Comparison of ENCODE assay signal across 11 cellular contexts in the genomic region with DNA sequence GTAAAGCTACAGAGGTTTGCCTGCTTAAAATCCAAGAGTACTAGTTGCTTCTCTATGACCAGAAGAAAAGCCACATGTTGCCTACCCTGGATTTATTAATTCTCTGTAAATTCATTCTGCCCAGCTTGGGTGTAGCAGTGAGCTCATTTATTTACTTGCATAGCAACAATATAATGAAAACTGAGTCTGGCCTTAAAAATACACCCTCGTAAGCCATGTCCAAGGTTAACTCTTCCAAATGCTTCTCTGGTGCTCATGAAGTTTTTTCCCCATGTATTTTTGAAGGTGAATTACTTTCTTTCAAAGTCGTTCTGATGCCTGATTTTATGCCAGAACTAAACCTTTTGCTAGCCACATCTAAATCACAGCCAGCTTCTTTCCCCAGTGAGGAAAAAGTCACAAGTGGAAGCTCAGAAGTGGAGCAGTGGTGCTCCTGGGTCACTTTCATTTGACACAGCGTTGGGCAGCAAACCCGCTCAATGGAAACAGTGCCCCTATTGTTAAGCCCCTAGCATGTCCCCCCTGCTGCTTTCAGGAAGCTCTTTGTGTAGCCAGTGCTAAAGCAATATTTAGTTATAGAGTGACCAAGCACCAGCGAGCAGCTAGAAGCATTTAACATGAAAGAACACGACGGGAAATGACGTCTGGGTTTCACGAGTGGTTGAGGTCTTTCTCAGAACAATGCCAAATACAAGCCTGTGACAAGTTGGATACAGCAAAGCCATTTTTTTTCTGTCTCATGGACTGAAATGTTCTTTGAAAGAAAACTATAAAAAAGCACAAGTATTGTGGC. TPM values are rescaled to one million over a fixed set of nuclear protein-coding genes. Genes with fewer than 3 reads are reported as not detected.
A peak's percentile ranks its signal among the peaks of the same experiment; 100 is the strongest.
DNase-seq lines count a peak whose midpoint lies in the region; ATAC-seq, FAIRE-seq and TF ChIP-seq lines count a peak whose summit lies in the region.
"Had no signal": no experiment of that assay in that cellular context is flagged by ENCODE, and none has a peak within 500 bp of the region (broad histone marks: within the 10 kb centered on the region; RNA-seq: fewer than 3 reads in every experiment).

No MANE protein-coding gene starts in this region.

- no peaks in the 10 kb centered on the region for H3K9me3 Mint-ChIP-seq in central memory CD8-positive, alpha-beta T cell

- peaks cover 67% of the 10 kb centered on the region for H3K4me1 Mint-ChIP-seq in central memory CD8-positive, alpha-beta T cell

- no peak for DNase-seq in right cardiac atrium
- no peak for DNase-seq in cardiac septum (ENCODE audit: low spot score)
- peak in 1 of 2 donors; percentile 45 for DNase-seq in central memory CD8-positive, alpha-beta T cell (ENCODE audit: low spot score in 2 of 2)
- DNase-seq in midbrain (lab: John Stamatoyannopoulos, UW) = peak; percentile 77
- no peak for DNase-seq in stimulated activated CD4-positive, alpha-beta T cell treated with anti-CD3 and anti-CD28 coated beads, Interleukin-15, amount 100 ng/mL, for 24 hours
- no peak for DNase-seq in GF-D8 (lab: John Stamatoyannopoulos, UW)
- DNase-seq in GM12891 (ENCODE audit: insufficient read length, low spot score) = no peak
- DNase-seq: GOT3, heart left ventricle, NCI-H1436 had no signal

- H3K4me3 Mint-ChIP-seq in central memory CD8-positive, alpha-beta T cell = peak overlapping the region; percentile 72

- peak overlapping the region; percentile 96 for H3K27ac Mint-ChIP-seq in central memory CD8-positive, alpha-beta T cell (ENCODE audit: low read depth)

- FAIRE-seq in GM12891 (lab: Jason Lieb, UNC) = no peak

- intact Hi-C loops in right cardiac atrium (cut with DNase I) (no loop called here), cardiac septum (cut with DNase I) (no loop called here)

- H3K36me3 Mint-ChIP-seq in central memory CD8-positive, alpha-beta T cell (ENCODE audit: insufficient read depth) = peaks cover 24% of the 10 kb centered on the region

- H3K9me3 ChIP-seq in right cardiac atrium (ENCODE audit: control insufficient read depth, low read length) = no peaks in the 10 kb centered on the region
- H3K9me3 ChIP-seq: heart left ventricle had no signal

- whole genome bisulfite sequencing in right cardiac atrium = 48% methylated on average over 9 of the region's 9 CpGs

- H3K4me3 ChIP-seq in right cardiac atrium (ENCODE audit: low read length) = no peak overlapping the region
- H3K4me3 ChIP-seq: heart left ventricle had no signal

- no peaks in the 10 kb centered on the region for H3K27me3 Mint-ChIP-seq in central memory CD8-positive, alpha-beta T cell

- no peak for ATAC-seq in right cardiac atrium
- ATAC-seq in central memory CD8-positive, alpha-beta T cell (replicated peaks; ENCODE audit: extremely low read depth, poor library complexity, severe bottlenecking) = peak; percentile 70
- ATAC-seq in HG03045 (IDR thresholded peaks at IDR 0.05; ENCODE audit: unreplicated experiment) = no peak

- peaks cover 23% of the 10 kb centered on the region for H3K4me1 ChIP-seq in right cardiac atrium (ENCODE audit: control insufficient read depth, insufficient read depth, low read length)

- H3K27me3 ChIP-seq in right cardiac atrium (ENCODE audit: control insufficient read depth, insufficient read depth) = no peaks in the 10 kb centered on the region
- H3K27me3 ChIP-seq: heart left ventricle had no signal

- no peak for TF ChIP-seq POLR2A in GM12891 (IDR thresholded peaks at IDR 0.05; ENCODE audit: low read depth, low read length)

- H3K27ac ChIP-seq in right cardiac atrium (ENCODE audit: low read length) = peak overlapping the region; percentile 39

TF ChIP-seq in GM12891, 5 proteins besides CTCF, POLR2A, EP300 and RAD21:
- TF ChIP-seq PAX5 (IDR thresholded peaks at IDR 0.05; ENCODE audit: insufficient read depth, low read length, severe bottlenecking) (no peak), TAF1 (IDR thresholded peaks at IDR 0.05; ENCODE audit: low read depth, low read length) (no peak), POLR2AphosphoS5 (IDR thresholded peaks at IDR 0.05; ENCODE audit: low read depth, low read length) (no peak), POU2F2 (IDR thresholded peaks at IDR 0.05; ENCODE audit: low read depth, low read length) (no peak), SPI1 (IDR thresholded peaks at IDR 0.05; ENCODE audit: low read depth, low read length) (no peak)

RNA-seq across cellular contexts. Expression of gene NEDD9, which starts 29.8 kb away (rescaled TPM):
- total RNA-seq in right cardiac atrium = 10 to 100 TPM; 21.8 to 38.0 (median 29.1) TPM
- 20.9 TPM for polyA plus RNA-seq in right cardiac atrium
- 14.1 TPM for total RNA-seq in cardiac septum
- 31.6 TPM for polyA plus RNA-seq in GM12891 (2012; ENCODE audit: low read depth, missing spikeins)
